13 cellular contexts compared by ENCODE assay signal in the genomic region with DNA sequence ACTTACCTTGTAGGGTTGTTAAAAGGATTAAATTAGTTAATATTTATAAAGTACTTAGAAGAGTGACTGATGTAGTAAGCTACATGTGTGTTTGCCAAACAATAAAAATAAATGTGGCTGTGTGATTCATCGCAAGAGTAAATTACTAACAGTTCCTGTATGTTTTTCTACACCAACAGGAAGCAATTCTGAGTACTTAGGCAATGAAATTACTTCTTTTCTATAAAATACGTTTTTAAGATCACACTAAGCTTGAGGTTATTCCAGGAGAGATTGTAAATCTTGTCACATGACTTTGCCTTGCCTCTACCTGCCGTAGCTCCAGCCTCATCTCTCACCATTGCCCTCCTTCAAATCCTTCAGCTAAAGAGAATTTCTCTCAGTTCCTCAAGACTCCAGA. TPM values are rescaled to one million over a fixed set of nuclear protein-coding genes. Genes with fewer than 3 reads are reported as not detected.
DNase-seq lines count a peak whose midpoint lies in the region; ATAC-seq and TF ChIP-seq lines count a peak whose summit lies in the region.
"Had no signal": no experiment of that assay in that cellular context is flagged by ENCODE, and none has a peak within 500 bp of the region (broad histone marks: within the 10 kb centered on the region; RNA-seq: fewer than 3 reads in every experiment).

No MANE protein-coding gene starts in this region.

- H3K27ac Mint-ChIP-seq in T-cell, result peak overlapping the region; percentile 77 to 86
- H3K27ac Mint-ChIP-seq: activated B cell treated with CpG ODN at 0.5 μM for 24 hours, brain had no signal

- H3K9me3 Mint-ChIP-seq in T-cell, result peaks cover 0 to 10% (median 5%) of the 10 kb centered on the region in 3 donors
- H3K9me3 Mint-ChIP-seq: activated B cell treated with CpG ODN at 0.5 μM for 24 hours had no signal

- CTCF ChIA-PET in T-cell (lab: Charles Lee), result interaction anchor here (0.5 to 3.0 kb wide), 10 partner anchors 11 to 172 kb away, joined by 3 to 11 read pairs (median 4); a partner anchor contains a TSS

- peak; percentile 48 for DNase-seq in A172 (ENCODE audit: low spot score)
- peak; percentile 56 for DNase-seq in EL
- no peak for DNase-seq in T-cell
- no peak for DNase-seq in tibial artery
- DNase-seq: activated B cell treated with CpG ODN at 0.5 μM for 24 hours, NCI-H1092 treated with DMSO at 0.1 percent for 48 hours had no signal

- TF ChIP-seq CTCF in tibial artery (IDR thresholded peaks at IDR 0.05), result no peak

- H3K4me1 Mint-ChIP-seq in T-cell, result peaks cover 72 to 83% (median 76%) of the 10 kb centered on the region in 3 donors

- no peaks in the 10 kb centered on the region for H3K27me3 Mint-ChIP-seq in T-cell

- H3K36me3 Mint-ChIP-seq in T-cell, result peaks cover 15% of the 10 kb centered on the region
- H3K36me3 Mint-ChIP-seq: brain had no signal

- peaks cover 0 to 9% of the 10 kb centered on the region in 2 donors for H3K27me3 ChIP-seq in tibial artery

- H3K4me3 Mint-ChIP-seq in T-cell, result peak overlapping the region in 2 of 3 donors; percentile 9 to 62
- H3K4me3 Mint-ChIP-seq: activated B cell treated with CpG ODN at 0.5 μM for 24 hours, brain had no signal

- no peak overlapping the region for H3K4me3 ChIP-seq in tibial artery

- intact Hi-C loops in tibial artery (cut with DNase I; ENCODE audit: low total_unique reads), result no loop called here

- POLR2A ChIA-PET in T-cell (lab: Charles Lee), result no interaction called here

- no peaks in the 10 kb centered on the region for H3K4me1 ChIP-seq in tibial artery

- no peaks in the 10 kb centered on the region for H3K9me3 ChIP-seq in tibial artery

- ATAC-seq in T-cell (replicated peaks in 1 of 4) (peak in 3 of 4 experiments; percentile 65 to 69 (median 67)), esophagus mucosa (peak; percentile 30), HG03457 (IDR thresholded peaks at IDR 0.05; ENCODE audit: unreplicated experiment) (no peak), GM18502 (IDR thresholded peaks at IDR 0.05; ENCODE audit: poor library complexity, unreplicated experiment) (no peak), GM18858 (IDR thresholded peaks at IDR 0.05; ENCODE audit: unreplicated experiment) (no peak)
- ATAC-seq: Panc1 had no signal

- H3K36me3 ChIP-seq in tibial artery, result no peaks in the 10 kb centered on the region

- H3K27ac ChIP-seq in tibial artery, result no peak overlapping the region

RNA-seq across cellular contexts. Expression of a gene that starts 18.1 kb away (rescaled TPM):
- total RNA-seq in A172 (2014; rRNA removed; shearing (Covaris generic)), result 93.3 and 106 TPM in 2 replicates
- total RNA-seq in T-cell (100 to 1,000 TPM; 347 to 524 (median 406) TPM), esophagus mucosa (109 TPM)

RNA-seq across cellular contexts. Expression of a gene that starts 23.3 kb away (rescaled TPM):
- total RNA-seq in A172 (2014; rRNA removed; shearing (Covaris generic)), result not detected in 2 replicates
- total RNA-seq in T-cell (not detected), esophagus mucosa (not detected)
- total RNA-seq: activated B cell treated with CpG ODN at 0.5 μM for 24 hours, skeletal muscle tissue had no signal

RNA-seq across cellular contexts. Expression of a gene that starts 39.6 kb away (rescaled TPM):
- total RNA-seq in A172 (2014; rRNA removed; shearing (Covaris generic)), result 3.0 and 6.2 TPM in 2 replicates
- 1 to 10 TPM in 3 of 5 donors, under 1 TPM in 1, not detected in 1; 0.66 to 1.6 (median 1.2) TPM for total RNA-seq in T-cell
- total RNA-seq in esophagus mucosa, result 0.44 TPM

RNA-seq across cellular contexts. Expression of a gene that starts 43.0 kb away (rescaled TPM):
- total RNA-seq in A172 (2014; rRNA removed; shearing (Covaris generic)), result 14.6 and 34.4 TPM in 2 replicates
- total RNA-seq in T-cell, result 10 to 100 TPM; 43.4 to 83.6 (median 73.7) TPM
- 28.3 TPM for total RNA-seq in esophagus mucosa

Comparison
In these comparisons a context has a peak if more than half of its experiments do, and no peak if none do; other contexts are left out.
1. DNase-seq: peak in A172 (single experiment) and EL (single experiment); none in T-cell (0 of 34) and tibial artery (0 of 2).
2. ATAC-seq: peak in T-cell (3 of 4) and esophagus mucosa (single experiment); none in HG03457 (single experiment), GM18502 (single experiment) and GM18858 (single experiment).